1 cellular context compared by ENCODE assay signal in the genomic region with DNA sequence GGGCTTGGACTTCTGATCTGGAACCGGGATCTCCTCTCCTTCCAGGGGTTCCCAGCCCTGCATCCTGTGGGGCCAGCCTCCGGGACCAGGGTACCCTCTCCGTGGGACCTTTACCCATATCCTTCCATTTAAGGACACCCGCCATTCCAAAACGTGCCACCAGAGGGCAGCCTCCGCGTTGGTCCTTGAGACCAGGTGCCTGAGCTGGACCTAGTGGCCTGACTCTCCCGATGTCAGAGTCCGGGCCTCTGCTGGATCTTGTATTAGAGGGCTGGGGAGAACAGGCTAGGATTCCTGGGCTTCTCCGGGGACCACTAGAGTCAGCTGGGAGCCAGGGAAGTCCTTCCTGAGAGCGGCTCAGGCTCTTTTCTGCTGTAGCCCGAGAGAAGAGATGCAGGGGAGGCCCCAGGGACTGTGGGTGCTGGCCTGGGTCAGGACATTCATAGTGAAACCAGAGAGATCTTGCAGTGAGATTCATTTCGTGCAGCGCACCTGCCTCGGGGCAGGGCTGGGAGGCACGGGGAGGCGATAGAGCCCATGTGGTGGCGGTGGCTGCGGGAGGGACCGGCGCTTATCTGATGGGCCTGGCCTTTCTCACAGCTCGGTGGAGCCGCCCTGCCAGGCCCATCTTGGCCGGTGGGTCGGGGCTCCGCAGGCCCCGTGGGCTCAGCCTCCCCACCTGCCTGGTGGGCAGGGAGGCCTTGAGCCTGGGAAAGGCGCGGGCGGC.
TF ChIP-seq lines count a peak whose summit lies in the region.

No MANE protein-coding gene starts in this region.

TF ChIP-seq in HepG2, 621 proteins besides CTCF, POLR2A, EP300 and RAD21 (continued from another document and continues in another):
- TF ChIP-seq, protein P1, sequence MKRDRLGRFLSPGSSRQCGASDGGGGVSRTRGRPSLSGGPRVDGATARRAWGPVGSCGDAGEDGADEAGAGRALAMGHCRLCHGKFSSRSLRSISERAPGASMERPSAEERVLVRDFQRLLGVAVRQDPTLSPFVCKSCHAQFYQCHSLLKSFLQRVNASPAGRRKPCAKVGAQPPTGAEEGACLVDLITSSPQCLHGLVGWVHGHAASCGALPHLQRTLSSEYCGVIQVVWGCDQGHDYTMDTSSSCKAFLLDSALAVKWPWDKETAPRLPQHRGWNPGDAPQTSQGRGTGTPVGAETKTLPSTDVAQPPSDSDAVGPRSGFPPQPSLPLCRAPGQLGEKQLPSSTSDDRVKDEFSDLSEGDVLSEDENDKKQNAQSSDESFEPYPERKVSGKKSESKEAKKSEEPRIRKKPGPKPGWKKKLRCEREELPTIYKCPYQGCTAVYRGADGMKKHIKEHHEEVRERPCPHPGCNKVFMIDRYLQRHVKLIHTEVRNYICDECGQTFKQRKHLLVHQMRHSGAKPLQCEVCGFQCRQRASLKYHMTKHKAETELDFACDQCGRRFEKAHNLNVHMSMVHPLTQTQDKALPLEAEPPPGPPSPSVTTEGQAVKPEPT (CRISPR knock-in tag; IDR thresholded peaks at IDR 0.05; ENCODE audit: low read depth), result peak; percentile 33; the same call in 1 of the 2 replicates
- TF ChIP-seq ZNF788 (CRISPR knock-in tag; IDR thresholded peaks at IDR 0.05; ENCODE audit: borderline replicate concordance) (peak; percentile 40; the same call in 1 of the 2 replicates), CCAR2 (optimal IDR thresholded peaks at IDR 0.05; ENCODE audit: low read depth, low read length) (no peak), GTF2F1 (IDR thresholded peaks at IDR 0.05; ENCODE audit: low read length) (no peak), ETV5 (CRISPR knock-in tag; IDR thresholded peaks at IDR 0.05; ENCODE audit: borderline replicate concordance) (no peak), GFI1 (CRISPR knock-in tag; IDR thresholded peaks at IDR 0.05; ENCODE audit: borderline replicate concordance) (no peak), TBP (CRISPR knock-in tag; IDR thresholded peaks at IDR 0.05) (no peak), MZF1 (CRISPR knock-in tag; IDR thresholded peaks at IDR 0.05; ENCODE audit: borderline replicate concordance) (no peak), ZFX (CRISPR knock-in tag; IDR thresholded peaks at IDR 0.05; ENCODE audit: low read depth) (peak; percentile 68), PPARG (CRISPR knock-in tag; conservative IDR thresholded peaks at IDR 0.05) (peak; percentile 49; the same call in 1 of the 2 replicates), IRF2 (CRISPR knock-in tag; IDR thresholded peaks at IDR 0.05) (0 out of 2 replicates have a peak, but pooled peaks have one; percentile 43), MXI1 (IDR thresholded peaks at IDR 0.05; ENCODE audit: borderline replicate concordance, low read depth, low read length) (peak; percentile 24; the same call in 1 of the 3 replicates), CENPX (CRISPR knock-in tag; IDR thresholded peaks at IDR 0.05) (no peak), SALL1 (CRISPR knock-in tag; IDR thresholded peaks at IDR 0.05) (peak; percentile 44; the same call in 1 of the 2 replicates), ZMYM3 (CRISPR knock-in tag; IDR thresholded peaks at IDR 0.05) (peak; percentile 82), AHR (CRISPR knock-in tag; IDR thresholded peaks at IDR 0.05) (0 out of 2 replicates have a peak, but pooled peaks have one; percentile 43), NFYB (CRISPR knock-in tag; IDR thresholded peaks at IDR 0.05) (no peak), ZNF430 (CRISPR knock-in tag; IDR thresholded peaks at IDR 0.05) (no peak), RFXAP (CRISPR knock-in tag; IDR thresholded peaks at IDR 0.05; ENCODE audit: borderline replicate concordance) (no peak), YEATS4 (CRISPR knock-in tag; IDR thresholded peaks at IDR 0.05; ENCODE audit: borderline replicate concordance) (no peak), DR1 (CRISPR knock-in tag; IDR thresholded peaks at IDR 0.05) (no peak), ZNF772 (CRISPR knock-in tag; IDR thresholded peaks at IDR 0.05) (peak; percentile 62), SOX6 (IDR thresholded peaks at IDR 0.05) (no peak), SOX6 (CRISPR knock-in tag; IDR thresholded peaks at IDR 0.05) (no peak), ZMAT3 (CRISPR knock-in tag; conservative IDR thresholded peaks at IDR 0.05) (peak; percentile 58; the same call in 1 of the 2 replicates)
- TF ChIP-seq, protein P2, sequence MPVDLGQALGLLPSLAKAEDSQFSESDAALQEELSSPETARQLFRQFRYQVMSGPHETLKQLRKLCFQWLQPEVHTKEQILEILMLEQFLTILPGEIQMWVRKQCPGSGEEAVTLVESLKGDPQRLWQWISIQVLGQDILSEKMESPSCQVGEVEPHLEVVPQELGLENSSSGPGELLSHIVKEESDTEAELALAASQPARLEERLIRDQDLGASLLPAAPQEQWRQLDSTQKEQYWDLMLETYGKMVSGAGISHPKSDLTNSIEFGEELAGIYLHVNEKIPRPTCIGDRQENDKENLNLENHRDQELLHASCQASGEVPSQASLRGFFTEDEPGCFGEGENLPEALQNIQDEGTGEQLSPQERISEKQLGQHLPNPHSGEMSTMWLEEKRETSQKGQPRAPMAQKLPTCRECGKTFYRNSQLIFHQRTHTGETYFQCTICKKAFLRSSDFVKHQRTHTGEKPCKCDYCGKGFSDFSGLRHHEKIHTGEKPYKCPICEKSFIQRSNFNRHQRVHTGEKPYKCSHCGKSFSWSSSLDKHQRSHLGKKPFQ (CRISPR knock-in tag; IDR thresholded peaks at IDR 0.05; ENCODE audit: insufficient replicate concordance), result no peak
- TF ChIP-seq, protein P3, sequence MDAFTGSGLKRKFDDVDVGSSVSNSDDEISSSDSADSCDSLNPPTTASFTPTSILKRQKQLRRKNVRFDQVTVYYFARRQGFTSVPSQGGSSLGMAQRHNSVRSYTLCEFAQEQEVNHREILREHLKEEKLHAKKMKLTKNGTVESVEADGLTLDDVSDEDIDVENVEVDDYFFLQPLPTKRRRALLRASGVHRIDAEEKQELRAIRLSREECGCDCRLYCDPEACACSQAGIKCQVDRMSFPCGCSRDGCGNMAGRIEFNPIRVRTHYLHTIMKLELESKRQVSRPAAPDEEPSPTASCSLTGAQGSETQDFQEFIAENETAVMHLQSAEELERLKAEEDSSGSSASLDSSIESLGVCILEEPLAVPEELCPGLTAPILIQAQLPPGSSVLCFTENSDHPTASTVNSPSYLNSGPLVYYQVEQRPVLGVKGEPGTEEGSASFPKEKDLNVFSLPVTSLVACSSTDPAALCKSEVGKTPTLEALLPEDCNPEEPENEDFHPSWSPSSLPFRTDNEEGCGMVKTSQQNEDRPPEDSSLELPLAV (CRISPR knock-in tag; conservative IDR thresholded peaks at IDR 0.05; ENCODE audit: low read depth), result no peak
- TF ChIP-seq, protein P4, sequence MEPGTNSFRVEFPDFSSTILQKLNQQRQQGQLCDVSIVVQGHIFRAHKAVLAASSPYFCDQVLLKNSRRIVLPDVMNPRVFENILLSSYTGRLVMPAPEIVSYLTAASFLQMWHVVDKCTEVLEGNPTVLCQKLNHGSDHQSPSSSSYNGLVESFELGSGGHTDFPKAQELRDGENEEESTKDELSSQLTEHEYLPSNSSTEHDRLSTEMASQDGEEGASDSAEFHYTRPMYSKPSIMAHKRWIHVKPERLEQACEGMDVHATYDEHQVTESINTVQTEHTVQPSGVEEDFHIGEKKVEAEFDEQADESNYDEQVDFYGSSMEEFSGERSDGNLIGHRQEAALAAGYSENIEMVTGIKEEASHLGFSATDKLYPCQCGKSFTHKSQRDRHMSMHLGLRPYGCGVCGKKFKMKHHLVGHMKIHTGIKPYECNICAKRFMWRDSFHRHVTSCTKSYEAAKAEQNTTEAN (CRISPR knock-in tag; conservative IDR thresholded peaks at IDR 0.05), result no peak
- TF ChIP-seq, protein P5, sequence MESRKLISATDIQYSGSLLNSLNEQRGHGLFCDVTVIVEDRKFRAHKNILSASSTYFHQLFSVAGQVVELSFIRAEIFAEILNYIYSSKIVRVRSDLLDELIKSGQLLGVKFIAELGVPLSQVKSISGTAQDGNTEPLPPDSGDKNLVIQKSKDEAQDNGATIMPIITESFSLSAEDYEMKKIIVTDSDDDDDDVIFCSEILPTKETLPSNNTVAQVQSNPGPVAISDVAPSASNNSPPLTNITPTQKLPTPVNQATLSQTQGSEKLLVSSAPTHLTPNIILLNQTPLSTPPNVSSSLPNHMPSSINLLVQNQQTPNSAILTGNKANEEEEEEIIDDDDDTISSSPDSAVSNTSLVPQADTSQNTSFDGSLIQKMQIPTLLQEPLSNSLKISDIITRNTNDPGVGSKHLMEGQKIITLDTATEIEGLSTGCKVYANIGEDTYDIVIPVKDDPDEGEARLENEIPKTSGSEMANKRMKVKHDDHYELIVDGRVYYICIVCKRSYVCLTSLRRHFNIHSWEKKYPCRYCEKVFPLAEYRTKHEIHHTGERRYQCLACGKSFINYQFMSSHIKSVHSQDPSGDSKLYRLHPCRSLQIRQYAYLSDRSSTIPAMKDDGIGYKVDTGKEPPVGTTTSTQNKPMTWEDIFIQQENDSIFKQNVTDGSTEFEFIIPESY (CRISPR knock-in tag; IDR thresholded peaks at IDR 0.05), result peak; percentile 39; the same call in 1 of the 2 replicates
- TF ChIP-seq, protein P6, sequence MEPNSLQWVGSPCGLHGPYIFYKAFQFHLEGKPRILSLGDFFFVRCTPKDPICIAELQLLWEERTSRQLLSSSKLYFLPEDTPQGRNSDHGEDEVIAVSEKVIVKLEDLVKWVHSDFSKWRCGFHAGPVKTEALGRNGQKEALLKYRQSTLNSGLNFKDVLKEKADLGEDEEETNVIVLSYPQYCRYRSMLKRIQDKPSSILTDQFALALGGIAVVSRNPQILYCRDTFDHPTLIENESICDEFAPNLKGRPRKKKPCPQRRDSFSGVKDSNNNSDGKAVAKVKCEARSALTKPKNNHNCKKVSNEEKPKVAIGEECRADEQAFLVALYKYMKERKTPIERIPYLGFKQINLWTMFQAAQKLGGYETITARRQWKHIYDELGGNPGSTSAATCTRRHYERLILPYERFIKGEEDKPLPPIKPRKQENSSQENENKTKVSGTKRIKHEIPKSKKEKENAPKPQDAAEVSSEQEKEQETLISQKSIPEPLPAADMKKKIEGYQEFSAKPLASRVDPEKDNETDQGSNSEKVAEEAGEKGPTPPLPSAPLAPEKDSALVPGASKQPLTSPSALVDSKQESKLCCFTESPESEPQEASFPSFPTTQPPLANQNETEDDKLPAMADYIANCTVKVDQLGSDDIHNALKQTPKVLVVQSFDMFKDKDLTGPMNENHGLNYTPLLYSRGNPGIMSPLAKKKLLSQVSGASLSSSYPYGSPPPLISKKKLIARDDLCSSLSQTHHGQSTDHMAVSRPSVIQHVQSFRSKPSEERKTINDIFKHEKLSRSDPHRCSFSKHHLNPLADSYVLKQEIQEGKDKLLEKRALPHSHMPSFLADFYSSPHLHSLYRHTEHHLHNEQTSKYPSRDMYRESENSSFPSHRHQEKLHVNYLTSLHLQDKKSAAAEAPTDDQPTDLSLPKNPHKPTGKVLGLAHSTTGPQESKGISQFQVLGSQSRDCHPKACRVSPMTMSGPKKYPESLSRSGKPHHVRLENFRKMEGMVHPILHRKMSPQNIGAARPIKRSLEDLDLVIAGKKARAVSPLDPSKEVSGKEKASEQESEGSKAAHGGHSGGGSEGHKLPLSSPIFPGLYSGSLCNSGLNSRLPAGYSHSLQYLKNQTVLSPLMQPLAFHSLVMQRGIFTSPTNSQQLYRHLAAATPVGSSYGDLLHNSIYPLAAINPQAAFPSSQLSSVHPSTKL (CRISPR knock-in tag; IDR thresholded peaks at IDR 0.05), result peak; percentile 22; the same call in 1 of the 2 replicates
- TF ChIP-seq, protein P7, sequence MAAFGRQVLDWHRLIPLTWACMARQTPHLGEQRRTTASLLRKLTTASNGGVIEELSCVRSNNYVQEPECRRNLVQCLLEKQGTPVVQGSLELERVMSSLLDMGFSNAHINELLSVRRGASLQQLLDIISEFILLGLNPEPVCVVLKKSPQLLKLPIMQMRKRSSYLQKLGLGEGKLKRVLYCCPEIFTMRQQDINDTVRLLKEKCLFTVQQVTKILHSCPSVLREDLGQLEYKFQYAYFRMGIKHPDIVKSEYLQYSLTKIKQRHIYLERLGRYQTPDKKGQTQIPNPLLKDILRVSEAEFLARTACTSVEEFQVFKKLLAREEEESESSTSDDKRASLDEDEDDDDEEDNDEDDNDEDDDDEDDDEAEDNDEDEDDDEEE (CRISPR knock-in tag; IDR thresholded peaks at IDR 0.05), result no peak
- TF ChIP-seq, protein P8, sequence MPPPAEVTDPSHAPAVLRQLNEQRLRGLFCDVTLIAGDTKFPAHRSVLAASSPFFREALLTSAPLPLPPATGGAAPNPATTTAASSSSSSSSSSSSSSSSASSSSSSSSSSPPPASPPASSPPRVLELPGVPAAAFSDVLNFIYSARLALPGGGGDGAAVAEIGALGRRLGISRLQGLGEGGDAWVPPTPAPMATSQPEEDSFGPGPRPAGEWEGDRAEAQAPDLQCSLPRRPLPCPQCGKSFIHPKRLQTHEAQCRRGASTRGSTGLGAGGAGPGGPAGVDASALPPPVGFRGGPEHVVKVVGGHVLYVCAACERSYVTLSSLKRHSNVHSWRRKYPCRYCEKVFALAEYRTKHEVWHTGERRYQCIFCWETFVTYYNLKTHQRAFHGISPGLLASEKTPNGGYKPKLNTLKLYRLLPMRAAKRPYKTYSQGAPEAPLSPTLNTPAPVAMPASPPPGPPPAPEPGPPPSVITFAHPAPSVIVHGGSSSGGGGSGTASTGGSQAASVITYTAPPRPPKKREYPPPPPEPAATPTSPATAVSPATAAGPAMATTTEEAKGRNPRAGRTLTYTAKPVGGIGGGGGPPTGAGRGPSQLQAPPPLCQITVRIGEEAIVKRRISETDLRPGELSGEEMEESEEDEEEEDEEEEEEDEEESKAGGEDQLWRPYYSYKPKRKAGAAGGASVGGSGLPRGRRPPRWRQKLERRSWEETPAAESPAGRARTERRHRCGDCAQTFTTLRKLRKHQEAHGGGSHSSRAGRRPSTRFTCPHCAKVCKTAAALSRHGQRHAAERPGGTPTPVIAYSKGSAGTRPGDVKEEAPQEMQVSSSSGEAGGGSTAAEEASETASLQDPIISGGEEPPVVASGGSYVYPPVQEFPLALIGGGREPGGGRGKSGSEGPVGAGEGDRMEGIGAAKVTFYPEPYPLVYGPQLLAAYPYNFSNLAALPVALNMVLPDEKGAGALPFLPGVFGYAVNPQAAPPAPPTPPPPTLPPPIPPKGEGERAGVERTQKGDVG (CRISPR knock-in tag; IDR thresholded peaks at IDR 0.05; ENCODE audit: borderline replicate concordance), result 0 out of 2 replicates have a peak, but pooled peaks have one; percentile 35
- TF ChIP-seq, protein P9, sequence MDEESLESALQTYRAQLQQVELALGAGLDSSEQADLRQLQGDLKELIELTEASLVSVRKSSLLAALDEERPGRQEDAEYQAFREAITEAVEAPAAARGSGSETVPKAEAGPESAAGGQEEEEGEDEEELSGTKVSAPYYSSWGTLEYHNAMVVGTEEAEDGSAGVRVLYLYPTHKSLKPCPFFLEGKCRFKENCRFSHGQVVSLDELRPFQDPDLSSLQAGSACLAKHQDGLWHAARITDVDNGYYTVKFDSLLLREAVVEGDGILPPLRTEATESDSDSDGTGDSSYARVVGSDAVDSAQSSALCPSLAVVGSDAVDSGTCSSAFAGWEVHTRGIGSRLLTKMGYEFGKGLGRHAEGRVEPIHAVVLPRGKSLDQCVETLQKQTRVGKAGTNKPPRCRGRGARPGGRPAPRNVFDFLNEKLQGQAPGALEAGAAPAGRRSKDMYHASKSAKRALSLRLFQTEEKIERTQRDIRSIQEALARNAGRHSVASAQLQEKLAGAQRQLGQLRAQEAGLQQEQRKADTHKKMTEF (CRISPR knock-in tag; IDR thresholded peaks at IDR 0.05), result 0 out of 2 replicates have a peak, but pooled peaks have one; percentile 28
- TF ChIP-seq, protein P10, sequence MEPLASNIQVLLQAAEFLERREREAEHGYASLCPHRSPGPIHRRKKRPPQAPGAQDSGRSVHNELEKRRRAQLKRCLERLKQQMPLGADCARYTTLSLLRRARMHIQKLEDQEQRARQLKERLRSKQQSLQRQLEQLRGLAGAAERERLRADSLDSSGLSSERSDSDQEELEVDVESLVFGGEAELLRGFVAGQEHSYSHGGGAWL (CRISPR knock-in tag; IDR thresholded peaks at IDR 0.05), result no peak
